In the genomic region with DNA sequence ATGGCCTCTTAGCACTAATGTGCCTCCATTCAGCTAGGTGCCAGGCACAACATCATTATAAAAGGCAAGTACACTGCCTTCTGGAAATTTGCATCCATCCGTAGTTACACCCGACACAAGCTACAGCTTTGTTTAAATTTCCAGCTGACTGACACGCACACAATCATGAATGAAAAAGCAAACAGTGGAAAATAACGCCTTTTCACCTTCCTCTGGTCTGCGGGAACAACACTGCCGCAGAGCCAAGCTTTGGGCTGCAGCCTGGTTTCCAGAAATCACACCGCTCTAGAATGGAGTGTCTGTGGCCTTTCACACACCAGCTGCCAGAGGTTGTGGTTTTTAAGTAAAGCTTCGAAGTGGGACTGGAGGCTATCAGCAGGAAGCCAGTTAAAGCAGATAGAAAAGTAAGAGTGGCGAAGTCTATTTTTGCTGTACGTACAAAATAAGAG, we compare ENCODE assay signal across 10 cellular contexts.
DNase-seq lines count a peak whose midpoint lies in the region; ATAC-seq and TF ChIP-seq lines count a peak whose summit lies in the region.
"Had no signal": no experiment of that assay in that cellular context is flagged by ENCODE, and none has a peak within 500 bp of the region (broad histone marks: within the 10 kb centered on the region; RNA-seq: fewer than 3 reads in every experiment).

No MANE protein-coding gene starts in this region.

- peaks cover 10% of the 10 kb centered on the region; the same call in 1 of the 2 replicates for H3K36me3 ChIP-seq in DND-41 (ENCODE audit: insufficient read depth, low read length)

- H3K4me1 ChIP-seq in DND-41 (ENCODE audit: insufficient read depth, low read length): peaks cover 48% of the 10 kb centered on the region

- no peak overlapping the region for H3K4me3 Mint-ChIP-seq in chondrocyte (ENCODE audit: unreplicated experiment)

- peak overlapping the region; percentile 73 for H3K4me2 ChIP-seq in DND-41 (ENCODE audit: insufficient read depth, low read length)

- peak overlapping the region; percentile 17; the same call in 1 of the 2 replicates for H2AFZ ChIP-seq in DND-41 (ENCODE audit: low read depth, low read length)

- peak overlapping the region in 1 of 2 experiments; percentile 47; a peak in 2 of 4 replicates for H3K4me3 ChIP-seq in DND-41 (ENCODE audit: low read depth in 1 of 2, low read length in 2 of 2)

- no peaks in the 10 kb centered on the region for H3K9me3 Mint-ChIP-seq in chondrocyte (ENCODE audit: low read depth)

- H3K4me1 Mint-ChIP-seq in chondrocyte (ENCODE audit: low read depth): no peaks in the 10 kb centered on the region

- no peaks in the 10 kb centered on the region for H3K27me3 ChIP-seq in DND-41 (ENCODE audit: insufficient read depth, low read length, poor library complexity)

- no peak overlapping the region for H3K27ac Mint-ChIP-seq in chondrocyte (ENCODE audit: unreplicated experiment)

- H3K9me3 ChIP-seq in DND-41 (ENCODE audit: insufficient read depth, low read length, severe bottlenecking): no peaks in the 10 kb centered on the region

- peak overlapping the region; percentile 79 for H3K27ac ChIP-seq in DND-41 (ENCODE audit: low read length)

- peaks cover 38% of the 10 kb centered on the region for H3K27me3 Mint-ChIP-seq in chondrocyte (ENCODE audit: low read depth)

- ATAC-seq in DND-41 (ENCODE audit: insufficient read depth, low read depth) (peak; percentile 97), GM21423 (IDR thresholded peaks at IDR 0.05; ENCODE audit: unreplicated experiment) (peak; percentile 74)

- peak; percentile 83 for DNase-seq in DND-41
- DNase-seq in NCI-H1092 treated with DMSO at 0.1 percent for 48 hours (lab: John Stamatoyannopoulos, UW): peak; percentile 87
- DNase-seq in astrocyte of the hippocampus (ENCODE audit: low read depth, low spot score): peak; percentile 89
- DNase-seq in chondrocyte (ENCODE audit: low spot score): no peak
- DNase-seq in NCI-H1436 treated with DMSO at 0.1 percent for 48 hours (lab: John Stamatoyannopoulos, UW): no peak
- DNase-seq in NCI-H524 treated with DMSO at 0.1 percent for 48 hours (lab: John Stamatoyannopoulos, UW): no peak
- no peak for DNase-seq in NCI-H1105 treated with DMSO at 0.1 percent for 48 hours (lab: John Stamatoyannopoulos, UW)
- DNase-seq: activated T-cell treated with anti-CD3 and anti-CD28 coated beads for 4 hours, GDM1 had no signal

- TF ChIP-seq CTCF in DND-41 (IDR thresholded peaks at IDR 0.05; ENCODE audit: borderline replicate concordance, extremely low read depth, low read length, poor library complexity, severe bottlenecking): no peak
- TF ChIP-seq CTCF in chondrocyte (IDR thresholded peaks at IDR 0.05): no peak

- peaks cover 5% of the 10 kb centered on the region for H4K20me1 ChIP-seq in DND-41 (ENCODE audit: insufficient read depth, low read length)

- peak overlapping the region; percentile 37 for H3K9ac ChIP-seq in DND-41 (ENCODE audit: low read depth, low read length)

- H3K36me3 Mint-ChIP-seq in chondrocyte (ENCODE audit: low read depth): no peaks in the 10 kb centered on the region

- peaks cover 7% of the 10 kb centered on the region for H3K79me2 ChIP-seq in DND-41 (ENCODE audit: insufficient read depth, low read length)

Comparison
In these comparisons a context has a peak if more than half of its experiments do, and no peak if none do; other contexts are left out.
1. DNase-seq: peak in DND-41 (single experiment), NCI-H1092 treated with DMSO at 0.1 percent for 48 hours (single experiment) and astrocyte of the hippocampus (single experiment); none in chondrocyte (single experiment), NCI-H1436 treated with DMSO at 0.1 percent for 48 hours (single experiment), NCI-H524 treated with DMSO at 0.1 percent for 48 hours (single experiment) and NCI-H1105 treated with DMSO at 0.1 percent for 48 hours (single experiment).